Comparison of ENCODE assay signal across 8 cellular contexts in the genomic region with DNA sequence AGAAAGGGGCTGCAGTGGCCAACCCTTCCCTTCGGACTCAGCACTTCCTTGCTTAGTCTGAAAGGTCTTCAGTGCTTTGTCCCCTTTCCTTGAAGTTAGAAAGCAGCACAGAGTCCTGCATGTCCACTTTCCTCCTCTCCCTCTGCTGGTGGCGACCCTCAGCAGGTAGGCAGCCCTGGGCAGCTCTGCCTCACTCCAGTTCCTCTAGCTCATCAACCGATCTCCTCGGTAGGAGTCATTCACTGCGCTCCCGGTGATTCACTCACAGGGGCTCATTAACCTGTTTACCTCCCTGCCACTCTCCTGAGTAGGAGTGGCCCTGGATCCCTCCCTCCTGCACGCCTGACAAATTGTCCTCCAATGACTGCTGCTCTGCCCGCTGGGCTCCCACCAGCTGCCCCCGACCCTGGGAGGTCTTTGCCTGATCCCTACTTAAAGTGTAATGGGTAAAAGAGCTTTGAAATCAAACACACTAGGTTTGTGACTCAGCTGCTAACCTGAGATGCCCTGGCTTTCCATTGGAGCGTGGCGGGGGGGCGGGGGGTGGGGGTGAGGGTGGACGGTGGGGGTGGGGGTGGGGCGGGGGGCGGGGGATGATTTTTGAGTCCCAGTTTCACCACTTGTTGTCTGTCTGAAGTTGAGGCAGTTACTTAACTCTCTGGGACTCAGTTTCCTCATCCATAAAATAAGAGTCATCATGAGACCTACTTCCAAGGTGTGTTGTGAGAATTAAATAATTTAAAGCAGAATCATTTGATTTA. TPM values are rescaled to one million over a fixed set of nuclear protein-coding genes. Genes with fewer than 3 reads are reported as not detected.
DNase-seq lines count a peak whose midpoint lies in the region; ATAC-seq, FAIRE-seq and TF ChIP-seq lines count a peak whose summit lies in the region.

No MANE protein-coding gene starts in this region.

- H2AFZ ChIP-seq in GM12878 (ENCODE audit: control insufficient read depth, low read depth, low read length) = no peak overlapping the region

- no peak for ATAC-seq in GM12878
- peak; percentile 44 to 55 (median 50) for ATAC-seq in right lobe of liver
- no peak for ATAC-seq in naive thymus-derived CD4-positive, alpha-beta T cell

- in situ Hi-C loops in GM12878 (cut with MboI) = no loop called here

- H3K27me3 ChIP-seq in GM12878 (replicated peaks in 1 of 2; ENCODE audit: control insufficient read depth in 2 of 2, insufficient read depth in 2 of 2, low read length in 1 of 2) (peaks cover 0 to 2% of the 10 kb centered on the region in 2 experiments; a peak in 2 of 4 replicates), right lobe of liver (no peaks in the 10 kb centered on the region)
- H3K27me3 ChIP-seq in naive thymus-derived CD4-positive, alpha-beta T cell (ENCODE audit: control insufficient read depth in 2 of 2, insufficient read depth in 2 of 2, low read length in 2 of 2) = no peaks in the 10 kb centered on the region

- TF ChIP-seq POLR2A in GM12878 (IDR thresholded peaks at IDR 0.05; ENCODE audit: low read depth, low read length) = no peak
- TF ChIP-seq POLR2A in right lobe of liver (IDR thresholded peaks at IDR 0.05) = no peak

- H3K27ac ChIP-seq in GM12878 (ENCODE audit: control insufficient read depth, insufficient read depth) = no peak overlapping the region
- H3K27ac ChIP-seq in right lobe of liver = no peak overlapping the region
- H3K27ac ChIP-seq in naive thymus-derived CD4-positive, alpha-beta T cell (ENCODE audit: low read depth, low read length) = no peak overlapping the region

- H3K9me3 Mint-ChIP-seq in naive thymus-derived CD4-positive, alpha-beta T cell = no peaks in the 10 kb centered on the region

- H3K36me3 ChIP-seq in GM12878 (ENCODE audit: control insufficient read depth in 2 of 2, insufficient read depth in 2 of 2, low read length in 1 of 2) (no peaks in the 10 kb centered on the region), right lobe of liver (no peaks in the 10 kb centered on the region)
- H3K36me3 ChIP-seq in naive thymus-derived CD4-positive, alpha-beta T cell (ENCODE audit: control insufficient read depth in 2 of 3, insufficient read depth in 3 of 3, low read length in 3 of 3) = no peaks in the 10 kb centered on the region

- H3K4me1 ChIP-seq in GM12878 (ENCODE audit: control insufficient read depth, insufficient read depth, low read length) (peaks cover 13% of the 10 kb centered on the region; the same call in 1 of the 2 replicates), right lobe of liver (peaks cover 0 to 14% (median 5%) of the 10 kb centered on the region in 4 donors)
- H3K4me1 ChIP-seq in naive thymus-derived CD4-positive, alpha-beta T cell (ENCODE audit: control insufficient read depth in 2 of 2, insufficient read depth in 2 of 2, low read length in 2 of 2) = peaks cover 0 to 8% of the 10 kb centered on the region in 2 donors

- H3K27ac Mint-ChIP-seq in naive thymus-derived CD4-positive, alpha-beta T cell = peak overlapping the region in 1 of 9 donors; percentile 16

- POLR2A ChIA-PET in GM12878 (lab: Charles Lee) = no interaction called here
- POLR2A ChIA-PET in naive thymus-derived CD4-positive, alpha-beta T cell (lab: Charles Lee) = interaction anchor here (1.0 to 1.8 kb wide), 2 partner anchors 29 to 35 kb away, joined by 3 to 4 read pairs; a partner anchor contains a TSS

- no peak overlapping the region for H3K4me2 ChIP-seq in GM12878 (ENCODE audit: control insufficient read depth, insufficient read depth)

- 29% methylated on average over 14 of the region's 15 CpGs for WGBS in GM12878 (ENCODE audit: insufficient coverage, insufficient replicate concordance, low lambda C conversion rate, missing lambda C conversion rate)
- 54% methylated on average over 11 of the region's 15 CpGs for WGBS in right lobe of liver (ENCODE audit: insufficient coverage, low coverage, low lambda C conversion rate, missing lambda C conversion rate)

- BruUV-seq in GM12878 (replicated peaks; lab: Mats Ljungman, UMichigan) = no TSS peak

- no peak for TF ChIP-seq CTCF in GM12878 (IDR thresholded peaks at IDR 0.05 in 2 of 3, conservative IDR thresholded peaks at IDR 0.05 in 1 of 3; ENCODE audit: control insufficient read depth in 2 of 3, extremely low read depth in 1 of 3, insufficient read depth in 1 of 3, low read depth in 3 of 3, low read length in 3 of 3)
- TF ChIP-seq CTCF in right lobe of liver (IDR thresholded peaks at IDR 0.05) = peak; percentile 18 to 28 (median 23)

- intact Hi-C loops in GM12878 (cut with micrococcal nuclease; ENCODE audit: unreplicated experiment) = no loop called here
- intact Hi-C loops in right lobe of liver (cut with DNase I) = no loop called here
- intact Hi-C loops in naive thymus-derived CD4-positive, alpha-beta T cell (cut with micrococcal nuclease) = no loop called here

- peaks cover 25 to 44% (median 38%) of the 10 kb centered on the region in 7 donors for H3K4me1 Mint-ChIP-seq in naive thymus-derived CD4-positive, alpha-beta T cell

- no peaks in the 10 kb centered on the region for H3K27me3 Mint-ChIP-seq in naive thymus-derived CD4-positive, alpha-beta T cell

- H3K9me3 ChIP-seq in GM12878 (replicated peaks; ENCODE audit: control insufficient read depth, insufficient read depth, low read length) = no peaks in the 10 kb centered on the region
- no peaks in the 10 kb centered on the region for H3K9me3 ChIP-seq in right lobe of liver
- no peaks in the 10 kb centered on the region for H3K9me3 ChIP-seq in naive thymus-derived CD4-positive, alpha-beta T cell (ENCODE audit: control insufficient read depth in 2 of 3, low read length in 3 of 3)

- no peak overlapping the region for H3K9ac ChIP-seq in GM12878 (ENCODE audit: control insufficient read depth, insufficient read depth, low read length)

- H3K4me3 Mint-ChIP-seq in naive thymus-derived CD4-positive, alpha-beta T cell = no peak overlapping the region

- peak; percentile 96 for DNase-seq in DMS79 treated with DMSO at 0.1 percent for 48 hours (lab: John Stamatoyannopoulos, UW)
- peak; percentile 93 to 99 for DNase-seq in NCI-H2081 (lab: John Stamatoyannopoulos, UW)
- DNase-seq in GM12878 (ENCODE audit: low read depth, low spot score) = peak; percentile 34
- peak in 2 of 3 donors; percentile 61 for DNase-seq in right lobe of liver
- no peak for DNase-seq in naive thymus-derived CD4-positive, alpha-beta T cell
- no peak for DNase-seq in RPMI8226
- no peak for DNase-seq in activated CD4-positive, CD25-positive, alpha-beta regulatory T cell (lab: John Stamatoyannopoulos, UW)
- DNase-seq in AG08395 (ENCODE audit: low spot score) = no peak

- no peaks in the 10 kb centered on the region for H3K79me2 ChIP-seq in GM12878 (ENCODE audit: control insufficient read depth, insufficient read depth, low read length)

- FAIRE-seq in GM12878 (lab: Jason Lieb, UNC) = no peak

- no peak overlapping the region for H3K4me3 ChIP-seq in GM12878
- no peak overlapping the region for H3K4me3 ChIP-seq in right lobe of liver
- no peak overlapping the region for H3K4me3 ChIP-seq in naive thymus-derived CD4-positive, alpha-beta T cell (ENCODE audit: low read length)

- RAD21 ChIA-PET in GM12878 (lab: Charles Lee; ENCODE audit: unreplicated experiment) = no interaction called here

- no peaks in the 10 kb centered on the region for H4K20me1 ChIP-seq in GM12878 (ENCODE audit: control insufficient read depth, insufficient read depth)

- CTCF ChIA-PET in GM12878 (lab: Yijun Ruan, JAX) = interaction anchor here (1.0 kb wide), 1 partner anchor 52 kb away, joined by 3 read pairs; no protein-coding TSS in a partner anchor
- CTCF ChIA-PET in naive thymus-derived CD4-positive, alpha-beta T cell (lab: Charles Lee) = interaction anchor here (4.3 kb wide), 1 partner anchor 36 kb away, joined by 19 read pairs; no protein-coding TSS in a partner anchor

- no peak for TF ChIP-seq RAD21 in GM12878 (IDR thresholded peaks at IDR 0.05; ENCODE audit: insufficient read depth, low read depth, low read length)

- H3K36me3 Mint-ChIP-seq in naive thymus-derived CD4-positive, alpha-beta T cell = no peaks in the 10 kb centered on the region

- TF ChIP-seq EP300 in GM12878 (IDR thresholded peaks at IDR 0.05; ENCODE audit: borderline replicate concordance in 1 of 2, control insufficient read depth in 1 of 2, low read depth in 2 of 2, low read length in 2 of 2) = no peak

- SMC1A ChIA-PET in GM12878 (lab: Charles Lee; ENCODE audit: uncharacterized antibody, unreplicated experiment) = no interaction called here

RNA-seq across cellular contexts. Expression of a gene that starts 4.2 kb away (rescaled TPM):
- not detected in 2 replicates for total RNA-seq in GM12878 (2013; cell fraction: nucleolus; rRNA removed)
- total RNA-seq in GM12878 (2014; rRNA removed) (not detected in 2 replicates), GM12878 (2014; rRNA removed; fragmentation: Illumina TruSeq; extraction: Trizol) (not detected in 2 replicates), GM12878 (2021) (0.56 and 0.69 TPM in 2 replicates), right lobe of liver (1 to 10 TPM; 2.1 to 9.5 (median 6.0) TPM)
- polyA plus RNA-seq in GM12878 (2011; ENCODE audit: low read depth) = not detected
- polyA plus RNA-seq in GM12878 (2011; rRNA removed) (not detected in 2 replicates), GM12878 (2014; fragmentation: Illumina TruSeq; extraction: Trizol) (not detected in 2 replicates), GM12878 (2014; fragmentation: Nextera tagmentation; extraction: Ambion mirVana) (not detected), GM12878 (2014; rRNA removed) (0.03 TPM in 1 of 2 replicates, not detected in the other), GM12878 (2016; fragmentation: Nextera tagmentation; extraction: Ambion mirVana) (under 1 TPM in 1 of 2 experiments, not detected in 1; 0.14 TPM)
- not detected in 2 replicates for polyA plus RNA-seq in GM12878 (2011; cell fraction: cytosol; rRNA removed)
- not detected in 2 replicates for polyA plus RNA-seq in GM12878 (2011; cell fraction: nucleus; rRNA removed)
- not detected in 2 replicates for polyA plus RNA-seq in GM12878 (2012)
- polyA minus RNA-seq in GM12878 (2011; rRNA and poly(A)+ RNA removed) = not detected in 2 replicates
- not detected in 2 replicates for polyA minus RNA-seq in GM12878 (2011; cell fraction: cytosol; rRNA and poly(A)+ RNA removed)
- polyA minus RNA-seq in GM12878 (2011; cell fraction: nucleus; rRNA and poly(A)+ RNA removed) = not detected in 2 replicates
- total RNA-seq in naive thymus-derived CD4-positive, alpha-beta T cell = 1 to 10 TPM in 4 of 5 experiments, under 1 TPM in 1; 0.22 to 5.3 (median 3.6) TPM
- polyA plus RNA-seq in naive thymus-derived CD4-positive, alpha-beta T cell = 1 to 10 TPM in 1 of 2 donors, under 1 TPM in 1; 0.84 to 1.2 TPM

RNA-seq across cellular contexts. Expression of a gene that starts 12.8 kb away (rescaled TPM):
- total RNA-seq in GM12878 (2013; cell fraction: nucleolus; rRNA removed) = not detected in 2 replicates
- total RNA-seq in GM12878 (2014; rRNA removed) (not detected in 2 replicates), GM12878 (2014; rRNA removed; fragmentation: Illumina TruSeq; extraction: Trizol) (not detected in 2 replicates), GM12878 (2021) (0.44 and 0.45 TPM in 2 replicates), right lobe of liver (100 to 1,000 TPM in 3 of 6 experiments, 10 to 100 TPM in 3; 83.8 to 235 (median 103) TPM)
- not detected for polyA plus RNA-seq in GM12878 (2011; ENCODE audit: low read depth)
- polyA plus RNA-seq in GM12878 (2011; rRNA removed) (not detected in 2 replicates), GM12878 (2014; fragmentation: Illumina TruSeq; extraction: Trizol) (not detected in 2 replicates), GM12878 (2014; fragmentation: Nextera tagmentation; extraction: Ambion mirVana) (not detected), GM12878 (2014; rRNA removed) (not detected in 2 replicates), GM12878 (2016; fragmentation: Nextera tagmentation; extraction: Ambion mirVana) (under 1 TPM in 1 of 2 experiments, not detected in 1; 0.24 TPM)
- not detected in 2 replicates for polyA plus RNA-seq in GM12878 (2011; cell fraction: cytosol; rRNA removed)
- 0.07 TPM in 1 of 2 replicates, not detected in the other for polyA plus RNA-seq in GM12878 (2011; cell fraction: nucleus; rRNA removed)
- 0.23 and 0.31 TPM in 2 replicates for polyA plus RNA-seq in GM12878 (2012)
- polyA minus RNA-seq in GM12878 (2011; rRNA and poly(A)+ RNA removed) = not detected in 2 replicates
- polyA minus RNA-seq in GM12878 (2011; cell fraction: cytosol; rRNA and poly(A)+ RNA removed) = 0.94 and 4.8 TPM in 2 replicates
- polyA minus RNA-seq in GM12878 (2011; cell fraction: nucleus; rRNA and poly(A)+ RNA removed) = 0.48 and 2.2 TPM in 2 replicates
- 10 to 100 TPM in 1 of 5 experiments, 1 to 10 TPM in 3, under 1 TPM in 1; 0.34 to 25.2 (median 2.2) TPM for total RNA-seq in naive thymus-derived CD4-positive, alpha-beta T cell
- not detected for polyA plus RNA-seq in naive thymus-derived CD4-positive, alpha-beta T cell

RNA-seq across cellular contexts. Expression of a gene that starts 29.3 kb away (rescaled TPM):
- total RNA-seq in GM12878 (2013; cell fraction: nucleolus; rRNA removed) = 25.3 and 26.1 TPM in 2 replicates
- total RNA-seq in GM12878 (2014; rRNA removed) = 11.7 and 14.1 TPM in 2 replicates
- total RNA-seq in GM12878 (2014; rRNA removed; fragmentation: Illumina TruSeq; extraction: Trizol) = 7.3 and 9.8 TPM in 2 replicates
- 16.2 and 16.5 TPM in 2 replicates for total RNA-seq in GM12878 (2021)
- polyA plus RNA-seq in GM12878 (2011; ENCODE audit: low read depth) = 4.1 TPM
- 16.5 and 18.9 TPM in 2 replicates for polyA plus RNA-seq in GM12878 (2011; rRNA removed)
- 16.0 and 25.6 TPM in 2 replicates for polyA plus RNA-seq in GM12878 (2011; cell fraction: cytosol; rRNA removed)
- polyA plus RNA-seq in GM12878 (2011; cell fraction: nucleus; rRNA removed) = 30.0 and 37.3 TPM in 2 replicates
- polyA plus RNA-seq in GM12878 (2012) = 7.0 and 13.2 TPM in 2 replicates
- polyA plus RNA-seq in GM12878 (2014; fragmentation: Illumina TruSeq; extraction: Trizol) = 6.4 and 14.8 TPM in 2 replicates
- polyA plus RNA-seq in GM12878 (2014; fragmentation: Nextera tagmentation; extraction: Ambion mirVana) = under 1 TPM; 0.24 to 0.77 TPM
- 12.7 and 13.1 TPM in 2 replicates for polyA plus RNA-seq in GM12878 (2014; rRNA removed)
- 10 to 100 TPM; 10.6 to 13.0 TPM for polyA plus RNA-seq in GM12878 (2016; fragmentation: Nextera tagmentation; extraction: Ambion mirVana)
- 22.5 and 36.4 TPM in 2 replicates for polyA minus RNA-seq in GM12878 (2011; rRNA and poly(A)+ RNA removed)
- 13.6 and 15.8 TPM in 2 replicates for polyA minus RNA-seq in GM12878 (2011; cell fraction: cytosol; rRNA and poly(A)+ RNA removed)
- polyA minus RNA-seq in GM12878 (2011; cell fraction: nucleus; rRNA and poly(A)+ RNA removed) = 24.8 and 42.8 TPM in 2 replicates
- total RNA-seq in right lobe of liver = 100 to 1,000 TPM in 4 of 6 experiments, 10 to 100 TPM in 2; 70.6 to 199 (median 117) TPM
- total RNA-seq in naive thymus-derived CD4-positive, alpha-beta T cell = 10 to 100 TPM; 40.9 to 99.4 (median 67.3) TPM
- 10 to 100 TPM; 24.1 to 46.3 TPM for polyA plus RNA-seq in naive thymus-derived CD4-positive, alpha-beta T cell

Comparison
In these comparisons a context has a peak if more than half of its experiments do, and no peak if none do; other contexts are left out.
1. DNase-seq: peak in DMS79 treated with DMSO at 0.1 percent for 48 hours (single experiment), NCI-H2081 (2 of 2), GM12878 (single experiment) and right lobe of liver (2 of 3); none in naive thymus-derived CD4-positive, alpha-beta T cell (0 of 9), RPMI8226 (single experiment), activated CD4-positive, CD25-positive, alpha-beta regulatory T cell (0 of 4) and AG08395 (single experiment).
2. ATAC-seq: peak in right lobe of liver (4 of 4); none in GM12878 (single experiment) and naive thymus-derived CD4-positive, alpha-beta T cell (single experiment).
3. CTCF ChIP-seq: peak in right lobe of liver (4 of 4); none in GM12878 (0 of 3).